1 cellular context compared by ENCODE assay signal in the genomic region with DNA sequence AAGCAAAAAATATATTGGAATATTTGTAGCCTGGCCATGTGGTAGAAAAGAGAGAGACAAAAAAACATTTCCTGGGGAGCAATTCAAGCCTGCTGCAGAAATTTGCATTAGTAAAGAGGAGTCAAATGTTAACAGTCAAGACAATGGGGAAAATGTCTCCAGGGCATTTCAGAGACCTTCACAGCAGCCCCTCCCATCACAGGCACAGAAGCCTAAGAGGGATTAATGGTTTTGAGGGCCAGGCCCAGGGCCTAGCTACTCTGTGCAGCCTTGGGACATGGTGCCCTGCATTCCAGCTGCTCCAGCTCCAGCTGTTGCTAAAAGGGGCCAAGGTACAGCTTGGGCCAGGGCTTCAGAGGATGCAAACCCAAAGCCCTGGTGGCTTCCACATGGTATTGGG.
A peak's percentile ranks its signal among the peaks of the same experiment; 100 is the strongest.
TF ChIP-seq lines count a peak whose summit lies in the region.

No MANE protein-coding gene starts in this region.

TF ChIP-seq in GM23338, 12 proteins besides CTCF, POLR2A, EP300 and RAD21 (continued from another document):
- TF ChIP-seq, protein P1, sequence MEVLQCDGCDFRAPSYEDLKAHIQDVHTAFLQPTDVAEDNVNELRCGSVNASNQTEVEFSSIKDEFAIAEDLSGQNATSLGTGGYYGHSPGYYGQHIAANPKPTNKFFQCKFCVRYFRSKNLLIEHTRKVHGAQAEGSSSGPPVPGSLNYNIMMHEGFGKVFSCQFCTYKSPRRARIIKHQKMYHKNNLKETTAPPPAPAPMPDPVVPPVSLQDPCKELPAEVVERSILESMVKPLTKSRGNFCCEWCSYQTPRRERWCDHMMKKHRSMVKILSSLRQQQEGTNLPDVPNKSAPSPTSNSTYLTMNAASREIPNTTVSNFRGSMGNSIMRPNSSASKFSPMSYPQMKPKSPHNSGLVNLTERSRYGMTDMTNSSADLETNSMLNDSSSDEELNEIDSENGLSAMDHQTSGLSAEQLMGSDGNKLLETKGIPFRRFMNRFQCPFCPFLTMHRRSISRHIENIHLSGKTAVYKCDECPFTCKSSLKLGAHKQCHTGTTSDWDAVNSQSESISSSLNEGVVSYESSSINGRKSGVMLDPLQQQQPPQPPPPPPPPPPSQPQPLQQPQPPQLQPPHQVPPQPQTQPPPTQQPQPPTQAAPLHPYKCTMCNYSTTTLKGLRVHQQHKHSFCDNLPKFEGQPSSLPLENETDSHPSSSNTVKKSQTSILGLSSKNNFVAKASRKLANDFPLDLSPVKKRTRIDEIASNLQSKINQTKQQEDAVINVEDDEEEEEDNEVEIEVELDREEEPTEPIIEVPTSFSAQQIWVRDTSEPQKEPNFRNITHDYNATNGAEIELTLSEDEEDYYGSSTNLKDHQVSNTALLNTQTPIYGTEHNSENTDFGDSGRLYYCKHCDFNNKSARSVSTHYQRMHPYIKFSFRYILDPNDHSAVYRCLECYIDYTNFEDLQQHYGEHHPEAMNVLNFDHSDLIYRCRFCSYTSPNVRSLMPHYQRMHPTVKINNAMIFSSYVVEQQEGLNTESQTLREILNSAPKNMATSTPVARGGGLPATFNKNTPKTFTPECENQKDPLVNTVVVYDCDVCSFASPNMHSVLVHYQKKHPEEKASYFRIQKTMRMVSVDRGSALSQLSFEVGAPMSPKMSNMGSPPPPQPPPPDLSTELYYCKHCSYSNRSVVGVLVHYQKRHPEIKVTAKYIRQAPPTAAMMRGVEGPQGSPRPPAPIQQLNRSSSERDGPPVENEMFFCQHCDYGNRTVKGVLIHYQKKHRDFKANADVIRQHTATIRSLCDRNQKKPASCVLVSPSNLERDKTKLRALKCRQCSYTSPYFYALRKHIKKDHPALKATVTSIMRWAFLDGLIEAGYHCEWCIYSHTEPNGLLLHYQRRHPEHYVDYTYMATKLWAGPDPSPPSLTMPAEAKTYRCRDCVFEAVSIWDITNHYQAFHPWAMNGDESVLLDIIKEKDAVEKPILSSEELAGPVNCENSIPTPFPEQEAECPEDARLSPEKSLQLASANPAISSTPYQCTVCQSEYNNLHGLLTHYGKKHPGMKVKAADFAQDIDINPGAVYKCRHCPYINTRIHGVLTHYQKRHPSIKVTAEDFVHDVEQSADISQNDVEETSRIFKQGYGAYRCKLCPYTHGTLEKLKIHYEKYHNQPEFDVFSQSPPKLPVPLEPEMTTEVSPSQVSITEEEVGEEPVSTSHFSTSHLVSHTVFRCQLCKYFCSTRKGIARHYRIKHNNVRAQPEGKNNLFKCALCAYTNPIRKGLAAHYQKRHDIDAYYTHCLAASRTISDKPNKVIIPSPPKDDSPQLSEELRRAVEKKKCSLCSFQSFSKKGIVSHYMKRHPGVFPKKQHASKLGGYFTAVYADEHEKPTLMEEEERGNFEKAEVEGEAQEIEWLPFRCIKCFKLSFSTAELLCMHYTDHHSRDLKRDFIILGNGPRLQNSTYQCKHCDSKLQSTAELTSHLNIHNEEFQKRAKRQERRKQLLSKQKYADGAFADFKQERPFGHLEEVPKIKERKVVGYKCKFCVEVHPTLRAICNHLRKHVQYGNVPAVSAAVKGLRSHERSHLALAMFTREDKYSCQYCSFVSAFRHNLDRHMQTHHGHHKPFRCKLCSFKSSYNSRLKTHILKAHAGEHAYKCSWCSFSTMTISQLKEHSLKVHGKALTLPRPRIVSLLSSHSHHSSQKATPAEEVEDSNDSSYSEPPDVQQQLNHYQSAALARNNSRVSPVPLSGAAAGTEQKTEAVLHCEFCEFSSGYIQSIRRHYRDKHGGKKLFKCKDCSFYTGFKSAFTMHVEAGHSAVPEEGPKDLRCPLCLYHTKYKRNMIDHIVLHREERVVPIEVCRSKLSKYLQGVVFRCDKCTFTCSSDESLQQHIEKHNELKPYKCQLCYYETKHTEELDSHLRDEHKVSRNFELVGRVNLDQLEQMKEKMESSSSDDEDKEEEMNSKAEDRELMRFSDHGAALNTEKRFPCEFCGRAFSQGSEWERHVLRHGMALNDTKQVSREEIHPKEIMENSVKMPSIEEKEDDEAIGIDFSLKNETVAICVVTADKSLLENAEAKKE (CRISPR knock-in tag; IDR thresholded peaks at IDR 0.05): peak; percentile 38; the same call in 1 of the 2 replicates
- TF ChIP-seq ZNF114 (CRISPR knock-in tag; IDR thresholded peaks at IDR 0.05) (no peak), STAT1 (IDR thresholded peaks at IDR 0.05; ENCODE audit: unreplicated experiment) (no peak), JUNB (IDR thresholded peaks at IDR 0.05; ENCODE audit: unreplicated experiment) (no peak), NANOG (IDR thresholded peaks at IDR 0.05; ENCODE audit: borderline replicate concordance) (no peak), ZNF331 (CRISPR knock-in tag; IDR thresholded peaks at IDR 0.05; ENCODE audit: low read depth) (no peak)
- TF ChIP-seq, protein P2, sequence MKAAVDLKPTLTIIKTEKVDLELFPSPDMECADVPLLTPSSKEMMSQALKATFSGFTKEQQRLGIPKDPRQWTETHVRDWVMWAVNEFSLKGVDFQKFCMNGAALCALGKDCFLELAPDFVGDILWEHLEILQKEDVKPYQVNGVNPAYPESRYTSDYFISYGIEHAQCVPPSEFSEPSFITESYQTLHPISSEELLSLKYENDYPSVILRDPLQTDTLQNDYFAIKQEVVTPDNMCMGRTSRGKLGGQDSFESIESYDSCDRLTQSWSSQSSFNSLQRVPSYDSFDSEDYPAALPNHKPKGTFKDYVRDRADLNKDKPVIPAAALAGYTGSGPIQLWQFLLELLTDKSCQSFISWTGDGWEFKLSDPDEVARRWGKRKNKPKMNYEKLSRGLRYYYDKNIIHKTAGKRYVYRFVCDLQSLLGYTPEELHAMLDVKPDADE (IDR thresholded peaks at IDR 0.05): no peak
TF ChIP-seq in GM23338: peak in this region for 1.
